Comparison of ENCODE assay signal across 8 cellular contexts in the genomic region with DNA sequence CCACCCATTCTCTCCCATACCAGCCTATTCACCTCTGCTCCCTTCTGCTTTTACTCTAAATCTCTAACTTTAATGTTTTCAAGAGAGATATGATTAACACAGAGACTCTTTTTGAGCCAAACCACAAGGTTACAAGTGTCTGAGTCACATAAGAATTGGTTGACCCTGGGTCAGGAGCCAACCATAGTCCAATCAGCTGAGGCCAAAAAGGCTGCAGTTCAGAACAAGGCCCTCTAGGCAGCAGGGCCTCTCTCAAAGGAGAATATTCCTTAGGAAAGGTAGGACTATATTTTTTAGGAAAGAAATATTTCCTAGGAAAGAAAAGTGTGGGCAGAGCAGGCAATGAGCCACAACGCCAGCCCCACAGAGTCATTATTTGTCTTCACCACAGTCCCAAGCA. TPM values are rescaled to one million over a fixed set of nuclear protein-coding genes. Genes with fewer than 3 reads are reported as not detected.
DNase-seq lines count a peak whose midpoint lies in the region; FAIRE-seq and TF ChIP-seq lines count a peak whose summit lies in the region.

No MANE protein-coding gene starts in this region.

- no peak for FAIRE-seq in endothelial cell of umbilical vein (lab: Jason Lieb, UNC)

- no peak overlapping the region for H3K9ac ChIP-seq in endothelial cell of umbilical vein (replicated peaks; ENCODE audit: extremely low read depth, insufficient read depth, low read length)

- no TSS peak for BruUV-seq in endothelial cell of umbilical vein (replicated peaks; lab: Mats Ljungman, UMichigan)

- dilution Hi-C loops in endothelial cell of umbilical vein (cut with MboI; ENCODE audit: extremely low pct_ligation_motif_present, low sequenced_read_pairs) = no loop called here

- H3K9me3 ChIP-seq in Peyer's patch (no peaks in the 10 kb centered on the region), endothelial cell of umbilical vein (replicated peaks; ENCODE audit: control insufficient read depth, insufficient read depth, low read length) (no peaks in the 10 kb centered on the region)
- H3K9me3 ChIP-seq in effector memory CD4-positive, alpha-beta T cell (ENCODE audit: control insufficient read depth, low read length) = no peaks in the 10 kb centered on the region

- no peaks in the 10 kb centered on the region for H3K79me2 ChIP-seq in endothelial cell of umbilical vein (ENCODE audit: control insufficient read depth, insufficient read depth, low read length)

- no peaks in the 10 kb centered on the region for H4K20me1 ChIP-seq in endothelial cell of umbilical vein (replicated peaks; ENCODE audit: control insufficient read depth, extremely low read depth, insufficient read depth, low read length)

- no peak overlapping the region for H2AFZ ChIP-seq in endothelial cell of umbilical vein (ENCODE audit: low read depth, low read length)

- H3K4me1 ChIP-seq in Peyer's patch = peaks cover 0 to 31% (median 7%) of the 10 kb centered on the region in 4 donors
- peaks cover 26% of the 10 kb centered on the region for H3K4me1 ChIP-seq in endothelial cell of umbilical vein (ENCODE audit: control insufficient read depth, extremely low read depth, insufficient read depth, low read length)
- peaks cover 13% of the 10 kb centered on the region for H3K4me1 ChIP-seq in effector memory CD4-positive, alpha-beta T cell (ENCODE audit: control insufficient read depth, insufficient read depth, low read length, poor library complexity, severe bottlenecking)

- CTCF ChIA-PET in endothelial cell of umbilical vein (lab: Charles Lee) = no interaction called here

- H3K27ac ChIP-seq in Peyer's patch (peak overlapping the region in 3 of 4 donors; percentile 17 to 48 (median 35)), endothelial cell of umbilical vein (ENCODE audit: insufficient read depth, low read depth, low read length) (no peak overlapping the region)
- H3K27ac ChIP-seq in effector memory CD4-positive, alpha-beta T cell (ENCODE audit: insufficient read depth, low read length, poor library complexity, severe bottlenecking) = no peak overlapping the region

- H3K27me3 ChIP-seq in Peyer's patch = no peaks in the 10 kb centered on the region
- peaks cover 5 to 14% of the 10 kb centered on the region in 2 experiments for H3K27me3 ChIP-seq in endothelial cell of umbilical vein (ENCODE audit: control insufficient read depth in 2 of 2, insufficient read depth in 2 of 2, low read length in 2 of 2)
- H3K27me3 ChIP-seq in effector memory CD4-positive, alpha-beta T cell (replicated peaks; ENCODE audit: control insufficient read depth, insufficient read depth, low read length, poor library complexity, severe bottlenecking) = no peaks in the 10 kb centered on the region

- no peak overlapping the region for H3K4me2 ChIP-seq in endothelial cell of umbilical vein (ENCODE audit: insufficient read depth, low read length)

- intact Hi-C loops in endothelial cell of umbilical vein (cut with micrococcal nuclease) = loop anchor here (5.0 kb wide), 2 partner anchors 257 to 312 kb away; a partner anchor contains a TSS

- POLR2A ChIA-PET in endothelial cell of umbilical vein (lab: Charles Lee) = no interaction called here

- TF ChIP-seq POLR2A in Peyer's patch (IDR thresholded peaks at IDR 0.05) (no peak), endothelial cell of umbilical vein (IDR thresholded peaks at IDR 0.05; ENCODE audit: low read depth, low read length) (no peak)

- TF ChIP-seq CTCF in Peyer's patch (IDR thresholded peaks at IDR 0.05) (peak in 2 of 6 experiments; percentile 13 to 15), endothelial cell of umbilical vein (IDR thresholded peaks at IDR 0.05; ENCODE audit: extremely low read depth in 1 of 2, insufficient read depth in 1 of 2, low read depth in 1 of 2, low read length in 2 of 2) (no peak)

- peak; percentile 9 for DNase-seq in NK-92 treated with Interleukin-12 subunit alpha and Interleukin-12 subunit beta, amount 100 ng/mL, for 24 hours (lab: John Stamatoyannopoulos, UW)
- DNase-seq in NK-92 (lab: John Stamatoyannopoulos, UW; ENCODE audit: unreplicated experiment) (no peak), HCEC 1CT (peak; percentile 50), Peyer's patch (peak in 1 of 3 donors; percentile 59), endothelial cell of umbilical vein (ENCODE audit: low read depth, low spot score) (peak; percentile 39), renal cortical epithelial cell (ENCODE audit: low read depth) (peak; percentile 96), NCI-H1105 treated with DMSO at 0.1 percent for 48 hours (lab: John Stamatoyannopoulos, UW) (no peak)
- no peak for DNase-seq in effector memory CD4-positive, alpha-beta T cell

- no peaks in the 10 kb centered on the region for H3K36me3 ChIP-seq in Peyer's patch
- H3K36me3 ChIP-seq in endothelial cell of umbilical vein (ENCODE audit: control insufficient read depth in 2 of 2, extremely low read depth in 1 of 2, insufficient read depth in 2 of 2, low read length in 2 of 2) = no peaks in the 10 kb centered on the region
- no peaks in the 10 kb centered on the region for H3K36me3 ChIP-seq in effector memory CD4-positive, alpha-beta T cell (ENCODE audit: control insufficient read depth, insufficient read depth, low read length)

- H3K9me1 ChIP-seq in endothelial cell of umbilical vein (replicated peaks; ENCODE audit: control insufficient read depth, extremely low read depth, insufficient read depth, low read length) = no peaks in the 10 kb centered on the region

- H3K4me3 ChIP-seq in Peyer's patch (peak overlapping the region in 2 of 4 donors; percentile 16 to 87), endothelial cell of umbilical vein (replicated peaks in 1 of 3; ENCODE audit: insufficient read depth in 1 of 3, low read depth in 1 of 3, low read length in 3 of 3) (no peak overlapping the region)
- no peak overlapping the region for H3K4me3 ChIP-seq in effector memory CD4-positive, alpha-beta T cell (ENCODE audit: insufficient read depth, low read depth, low read length, poor library complexity, severe bottlenecking)

TF ChIP-seq in endothelial cell of umbilical vein, 7 proteins besides CTCF, POLR2A, EP300 and RAD21:
- TF ChIP-seq POLR2AphosphoS5 (IDR thresholded peaks at IDR 0.05; ENCODE audit: insufficient read depth, low read depth, low read length) (peak; percentile 18), JUN (IDR thresholded peaks at IDR 0.05; ENCODE audit: borderline replicate concordance, insufficient read depth, insufficient read length, low read depth) (no peak), FOS (IDR thresholded peaks at IDR 0.05; ENCODE audit: borderline replicate concordance, insufficient read depth, low read length) (peak; percentile 70), MYC (IDR thresholded peaks at IDR 0.05; ENCODE audit: low read depth, low read length) (no peak), EZH2 (IDR thresholded peaks at IDR 0.05; ENCODE audit: borderline replicate concordance, low read depth, low read length, severe bottlenecking) (no peak), GATA2 (IDR thresholded peaks at IDR 0.05; ENCODE audit: insufficient read depth, insufficient read length, low read depth, low read length) (no peak)
- TF ChIP-seq, protein P1, sequence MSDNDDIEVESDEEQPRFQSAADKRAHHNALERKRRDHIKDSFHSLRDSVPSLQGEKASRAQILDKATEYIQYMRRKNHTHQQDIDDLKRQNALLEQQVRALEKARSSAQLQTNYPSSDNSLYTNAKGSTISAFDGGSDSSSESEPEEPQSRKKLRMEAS (IDR thresholded peaks at IDR 0.05; ENCODE audit: insufficient read depth, insufficient read length) = no peak

RNA-seq across cellular contexts. Expression of a gene that starts 2.3 kb away (rescaled TPM):
- total RNA-seq in Peyer's patch = 100 to 1,000 TPM in 3 of 4 donors, 10 to 100 TPM in 1; 71.0 to 172 (median 158) TPM
- 1.9 and 11.5 TPM in 2 replicates for total RNA-seq in endothelial cell of umbilical vein
- polyA plus RNA-seq in endothelial cell of umbilical vein = 0.48 and 0.97 TPM in 2 replicates
- polyA plus RNA-seq in endothelial cell of umbilical vein (2011; cell fraction: cytosol; rRNA removed) = 0.44 and 1.1 TPM in 2 replicates
- polyA plus RNA-seq in endothelial cell of umbilical vein (2011; cell fraction: nucleus; rRNA removed) = 8.7 and 9.0 TPM in 2 replicates
- 0.19 and 0.47 TPM in 2 replicates for polyA plus RNA-seq in endothelial cell of umbilical vein (2012)
- polyA minus RNA-seq in endothelial cell of umbilical vein = 2.6 and 4.0 TPM in 2 replicates
- polyA minus RNA-seq in endothelial cell of umbilical vein (2011; cell fraction: cytosol; rRNA and poly(A)+ RNA removed) = 1.5 TPM
- 13.3 and 17.1 TPM in 2 replicates for polyA minus RNA-seq in endothelial cell of umbilical vein (2011; cell fraction: nucleus; rRNA and poly(A)+ RNA removed)
- total RNA-seq in renal cortical epithelial cell = 4.0 and 38.4 TPM in 2 replicates

Comparison
In these comparisons a context has a peak if more than half of its experiments do, and no peak if none do; other contexts are left out.
1. DNase-seq: peak in NK-92 treated with Interleukin-12 subunit alpha and Interleukin-12 subunit beta, amount 100 ng/mL, for 24 hours (single experiment), HCEC 1CT (single experiment), endothelial cell of umbilical vein (single experiment) and renal cortical epithelial cell (single experiment); none in NK-92 (single experiment), effector memory CD4-positive, alpha-beta T cell (0 of 3) and NCI-H1105 treated with DMSO at 0.1 percent for 48 hours (single experiment).
2. H3K27ac ChIP-seq: peak in Peyer's patch (3 of 4); none in endothelial cell of umbilical vein (single experiment) and effector memory CD4-positive, alpha-beta T cell (single experiment).